In the genomic region with DNA sequence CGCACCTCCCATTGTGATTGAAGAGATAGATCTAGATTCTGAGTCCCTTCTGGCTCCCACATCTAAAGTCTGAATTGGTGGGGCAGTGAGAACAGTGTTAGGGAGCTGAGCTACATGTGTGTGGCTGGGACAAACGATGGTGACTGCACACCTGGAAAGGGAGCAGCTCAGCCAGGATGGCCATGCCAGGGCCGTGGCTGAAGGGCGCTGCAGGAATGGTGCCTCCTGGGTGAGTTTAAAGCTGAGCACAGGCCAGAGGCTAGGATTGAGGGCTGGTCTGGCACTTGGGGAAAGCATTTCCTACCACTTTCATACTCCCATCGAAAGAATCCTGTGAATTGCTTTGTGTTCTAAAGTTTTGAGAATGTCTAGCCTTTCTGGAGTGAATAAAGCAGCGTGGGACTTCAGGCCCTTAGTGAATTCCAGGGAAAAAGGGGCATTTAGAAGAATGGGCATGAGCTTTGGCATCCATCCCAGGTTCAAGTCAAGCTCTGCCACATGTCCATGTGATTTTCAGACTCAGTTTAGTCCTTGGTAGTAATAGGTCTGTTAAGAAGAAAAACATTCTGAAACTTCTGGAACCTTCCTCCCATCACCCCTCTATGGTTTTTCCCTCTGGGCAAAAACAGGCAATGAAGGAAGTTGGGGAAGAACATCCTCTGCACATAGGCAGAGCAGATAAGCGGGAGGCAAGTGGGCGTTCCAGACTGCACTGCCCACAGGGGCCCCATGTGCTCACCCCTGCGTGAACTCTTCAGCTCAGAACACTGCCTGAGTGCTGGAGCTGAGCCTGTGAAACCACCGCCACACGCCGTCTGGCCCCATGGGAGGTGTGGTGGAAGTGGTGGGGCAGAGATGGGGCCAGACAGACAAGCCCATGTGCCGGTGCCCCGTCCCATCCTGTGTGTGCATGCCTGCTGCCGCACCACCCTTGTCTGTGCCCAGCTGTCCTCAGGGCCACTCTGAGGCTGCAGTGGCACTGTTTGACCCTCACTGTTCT, we compare ENCODE assay signal across 6 cellular contexts. TPM values are rescaled to one million over a fixed set of nuclear protein-coding genes. Genes with fewer than 3 reads are reported as not detected.
DNase-seq lines count a peak whose midpoint lies in the region; ATAC-seq lines count a peak whose summit lies in the region.

No MANE protein-coding gene starts in this region.

- no peak for ATAC-seq in stimulated activated naive CD8-positive, alpha-beta T cell treated with anti-CD3 and anti-CD28 coated beads, Interleukin-15, Interleukin-2, amounts not matched to agents 100 U/mL and 50 U/mL, for 24 hours
- no peak for ATAC-seq in stimulated activated naive CD8-positive, alpha-beta T cell treated with anti-CD3 and anti-CD28 coated beads, Interleukin-15, amount 100 ng/mL, for 72 hours

- no peaks in the 10 kb centered on the region for H3K4me1 Mint-ChIP-seq in stimulated activated naive CD8-positive, alpha-beta T cell treated with anti-CD3 and anti-CD28 coated beads, Interleukin-15, amount 100 ng/mL, for 72 hours

- H3K27ac ChIP-seq in SJCRH30, result no peak overlapping the region

- no peaks in the 10 kb centered on the region for H3K9me3 Mint-ChIP-seq in stimulated activated naive CD8-positive, alpha-beta T cell treated with anti-CD3 and anti-CD28 coated beads, Interleukin-15, amount 100 ng/mL, for 72 hours

- DNase-seq in stimulated activated naive CD8-positive, alpha-beta T cell treated with anti-CD3 and anti-CD28 coated beads, Interleukin-15, Interleukin-2, amounts not matched to agents 100 U/mL and 50 U/mL, for 24 hours, result peak; percentile 7
- no peak for DNase-seq in stimulated activated naive CD8-positive, alpha-beta T cell treated with anti-CD3 and anti-CD28 coated beads, Interleukin-15, amount 100 ng/mL, for 72 hours
- DNase-seq in SJCRH30, result peak; percentile 21
- DNase-seq in inferior parietal cortex (ENCODE audit: extremely low spot score), result no peak
- DNase-seq in kidney tubule cell (ENCODE audit: low spot score), result no peak
- no peak for DNase-seq in stimulated activated CD4-positive, alpha-beta T cell treated with anti-CD3 and anti-CD28 coated beads, Interleukin-4, amount 100 ng/mL, for 24 hours

- no peak overlapping the region for H3K4me3 Mint-ChIP-seq in stimulated activated naive CD8-positive, alpha-beta T cell treated with anti-CD3 and anti-CD28 coated beads, Interleukin-15, amount 100 ng/mL, for 72 hours

- no peaks in the 10 kb centered on the region for H3K27me3 ChIP-seq in SJCRH30

- H3K4me1 ChIP-seq in SJCRH30, result peaks cover 10% of the 10 kb centered on the region

- H3K4me3 ChIP-seq in SJCRH30, result no peak overlapping the region

- H3K27ac Mint-ChIP-seq in stimulated activated naive CD8-positive, alpha-beta T cell treated with anti-CD3 and anti-CD28 coated beads, Interleukin-15, amount 100 ng/mL, for 72 hours, result peak overlapping the region in 1 of 2 donors; percentile 38

- H3K27me3 Mint-ChIP-seq in stimulated activated naive CD8-positive, alpha-beta T cell treated with anti-CD3 and anti-CD28 coated beads, Interleukin-15, amount 100 ng/mL, for 72 hours, result no peaks in the 10 kb centered on the region

- H3K36me3 ChIP-seq in SJCRH30, result no peaks in the 10 kb centered on the region

- no peaks in the 10 kb centered on the region for H3K9me3 ChIP-seq in SJCRH30 (replicated peaks)

RNA-seq across cellular contexts. Expression of gene CPNE9, which starts 12.9 kb away (rescaled TPM):
- 0.06 TPM in 1 of 2 replicates, not detected in the other for total RNA-seq in SJCRH30 (2014; rRNA removed; shearing (Covaris generic))

RNA-seq across cellular contexts. Expression of gene BRPF1, which starts 40.8 kb away (rescaled TPM):
- total RNA-seq in SJCRH30 (2014; rRNA removed; shearing (Covaris generic)), result 22.0 and 23.4 TPM in 2 replicates

RNA-seq across cellular contexts. Expression of gene MTMR14, which starts 41.4 kb away (rescaled TPM):
- total RNA-seq in SJCRH30 (2014; rRNA removed; shearing (Covaris generic)), result 21.2 and 21.7 TPM in 2 replicates

RNA-seq across cellular contexts. Expression of gene OGG1, which starts 59.0 kb away (rescaled TPM):
- 32.2 and 35.0 TPM in 2 replicates for total RNA-seq in SJCRH30 (2014; rRNA removed; shearing (Covaris generic))

Comparison
In these comparisons a context has a peak if more than half of its experiments do, and no peak if none do; other contexts are left out.
1. DNase-seq: peak in stimulated activated naive CD8-positive, alpha-beta T cell treated with anti-CD3 and anti-CD28 coated beads, Interleukin-15, Interleukin-2, amounts not matched to agents 100 U/mL and 50 U/mL, for 24 hours (single experiment) and SJCRH30 (2 of 2); none in stimulated activated naive CD8-positive, alpha-beta T cell treated with anti-CD3 and anti-CD28 coated beads, Interleukin-15, amount 100 ng/mL, for 72 hours (0 of 2), inferior parietal cortex (single experiment), kidney tubule cell (single experiment) and stimulated activated CD4-positive, alpha-beta T cell treated with anti-CD3 and anti-CD28 coated beads, Interleukin-4, amount 100 ng/mL, for 24 hours (single experiment).